Comparison of ENCODE assay signal across 10 cellular contexts in genomic region chr6:82057846-82058554, GRCh38.
DNase-seq lines count a peak whose midpoint lies in the region; ATAC-seq and TF ChIP-seq lines count a peak whose summit lies in the region.
"Had no signal": no experiment of that assay in that cellular context is flagged by ENCODE, and none has a peak within 500 bp of the region (broad histone marks: within the 10 kb centered on the region; RNA-seq: fewer than 3 reads in every experiment).

No MANE protein-coding gene starts in this region.

- TF ChIP-seq CTCF in body of pancreas (IDR thresholded peaks at IDR 0.05) (no peak), psoas muscle (IDR thresholded peaks at IDR 0.05) (no peak)

- no peak overlapping the region for H3K4me3 ChIP-seq in body of pancreas
- no peak overlapping the region for H3K4me3 ChIP-seq in psoas muscle
- H3K4me3 ChIP-seq: testis had no signal

- ATAC-seq in body of pancreas: peak; percentile 85
- no peak for ATAC-seq in HG03175 (IDR thresholded peaks at IDR 0.05; ENCODE audit: unreplicated experiment)
- ATAC-seq in psoas muscle: no peak
- ATAC-seq in GM18498 (IDR thresholded peaks at IDR 0.05; ENCODE audit: unreplicated experiment): no peak
- ATAC-seq in GM19467 (IDR thresholded peaks at IDR 0.05; ENCODE audit: unreplicated experiment): no peak

- H3K27me3 ChIP-seq in body of pancreas: no peaks in the 10 kb centered on the region
- H3K27me3 ChIP-seq in psoas muscle (ENCODE audit: insufficient read depth in 3 of 3, low read length in 2 of 3): no peaks in the 10 kb centered on the region
- H3K27me3 ChIP-seq: testis had no signal

- WGBS in body of pancreas, 2 donors: 45 to 50% methylated on average over 5 of the region's 5 CpGs
- WGBS in psoas muscle, 3 donors: 34 to 41% (median 41%) methylated on average over 5 of the region's 5 CpGs

- H3K9me3 ChIP-seq in body of pancreas: no peaks in the 10 kb centered on the region
- no peaks in the 10 kb centered on the region for H3K9me3 ChIP-seq in psoas muscle
- H3K9me3 ChIP-seq: testis had no signal

- H3K27ac ChIP-seq in body of pancreas: no peak overlapping the region
- H3K27ac ChIP-seq in psoas muscle: no peak overlapping the region
- H3K27ac ChIP-seq: testis had no signal

- intact Hi-C loops in body of pancreas (cut with DNase I): no loop called here
- intact Hi-C loops in psoas muscle (cut with DNase I): no loop called here

- H3K4me1 ChIP-seq in body of pancreas (peaks cover 9% of the 10 kb centered on the region), psoas muscle (no peaks in the 10 kb centered on the region)

- H3K36me3 ChIP-seq in body of pancreas (replicated peaks in 1 of 2; ENCODE audit: insufficient read depth in 1 of 2, low read depth in 2 of 2): no peaks in the 10 kb centered on the region
- no peaks in the 10 kb centered on the region for H3K36me3 ChIP-seq in psoas muscle (ENCODE audit: insufficient read depth in 1 of 2, low read depth in 1 of 2)

- DNase-seq in AG20443 (ENCODE audit: low spot score) (peak; percentile 55), NCI-H146 (lab: John Stamatoyannopoulos, UW) (peak; percentile 58), body of pancreas (peak in 1 of 4 donors; percentile 15), inferior parietal cortex (ENCODE audit: extremely low spot score) (peak; percentile 62), psoas muscle (no peak)
- DNase-seq: CD4-positive, alpha-beta T cell; testis had no signal

- no peak for TF ChIP-seq POLR2A in body of pancreas (IDR thresholded peaks at IDR 0.05)

Comparison
In these comparisons a context has a peak if more than half of its experiments do, and no peak if none do; other contexts are left out.
1. DNase-seq: peak in AG20443 (single experiment), NCI-H146 (single experiment) and inferior parietal cortex (single experiment); none in psoas muscle (0 of 2).